Comparison of ENCODE assay signal across 8 cellular contexts in genomic region chr7:66099551-66100407, GRCh38. TPM values are rescaled to one million over a fixed set of nuclear protein-coding genes. Genes with fewer than 3 reads are reported as not detected.
DNase-seq lines count a peak whose midpoint lies in the region; ATAC-seq lines count a peak whose summit lies in the region.

No MANE protein-coding gene starts in this region.

- H3K9me3 Mint-ChIP-seq in activated CD4-positive, alpha-beta memory T cell treated with anti-CD3 and anti-CD28 coated beads for 36 hours: no peaks in the 10 kb centered on the region

- CTCF ChIA-PET in activated CD4-positive, alpha-beta memory T cell treated with anti-CD3 and anti-CD28 coated beads for 36 hours (lab: Charles Lee): no interaction called here

- no peaks in the 10 kb centered on the region for H3K27me3 Mint-ChIP-seq in activated CD4-positive, alpha-beta memory T cell treated with anti-CD3 and anti-CD28 coated beads for 36 hours

- no peaks in the 10 kb centered on the region for H3K27me3 ChIP-seq in endocrine pancreas (ENCODE audit: control insufficient read depth, insufficient read depth, low read length)

- H3K4me3 Mint-ChIP-seq in activated CD4-positive, alpha-beta memory T cell treated with anti-CD3 and anti-CD28 coated beads for 36 hours: peak overlapping the region; percentile 65

- H3K9me3 ChIP-seq in endocrine pancreas (ENCODE audit: control insufficient read depth, low read length): no peaks in the 10 kb centered on the region

- ATAC-seq in GM18868 (IDR thresholded peaks at IDR 0.05; ENCODE audit: unreplicated experiment) (peak; percentile 78), HG03135 (IDR thresholded peaks at IDR 0.05; ENCODE audit: unreplicated experiment) (peak; percentile 72)

- peak overlapping the region; percentile 79 for H3K27ac Mint-ChIP-seq in activated CD4-positive, alpha-beta memory T cell treated with anti-CD3 and anti-CD28 coated beads for 36 hours

- DNase-seq in AG08395 (ENCODE audit: low spot score): peak; percentile 60
- DNase-seq in NCI-H69 (lab: John Stamatoyannopoulos, UW): peak; percentile 97
- peak; percentile 53 for DNase-seq in activated CD4-positive, alpha-beta memory T cell treated with anti-CD3 and anti-CD28 coated beads for 36 hours
- DNase-seq in middle frontal gyrus (ENCODE audit: extremely low spot score, low spot score): peak; percentile 12

- no peak overlapping the region for H3K9ac ChIP-seq in endocrine pancreas (ENCODE audit: control insufficient read depth, insufficient read depth, low read length)

- H3K36me3 Mint-ChIP-seq in activated CD4-positive, alpha-beta memory T cell treated with anti-CD3 and anti-CD28 coated beads for 36 hours: no peaks in the 10 kb centered on the region

- peaks cover 11% of the 10 kb centered on the region for H3K4me1 Mint-ChIP-seq in activated CD4-positive, alpha-beta memory T cell treated with anti-CD3 and anti-CD28 coated beads for 36 hours (ENCODE audit: low read depth)

- intact Hi-C loops in activated CD4-positive, alpha-beta memory T cell treated with anti-CD3 and anti-CD28 coated beads for 36 hours (cut with micrococcal nuclease): loop anchor here (2.0 kb wide), 1 partner anchor 15 kb away; the partner anchor contains the start of gene CRCP

- H3K4me1 ChIP-seq in endocrine pancreas (ENCODE audit: control insufficient read depth, insufficient read depth, low read length): no peaks in the 10 kb centered on the region

- H3K36me3 ChIP-seq in endocrine pancreas (ENCODE audit: control insufficient read depth, insufficient read depth, low read length): no peaks in the 10 kb centered on the region

- peak overlapping the region; percentile 88 for H3K27ac ChIP-seq in temporal lobe (ENCODE audit: low read depth, low read length)

- POLR2A ChIA-PET in activated CD4-positive, alpha-beta memory T cell treated with anti-CD3 and anti-CD28 coated beads for 36 hours (lab: Charles Lee): interaction anchor here (0.7 kb wide), 1 partner anchor 15 kb away, joined by 3 read pairs; the partner anchor contains the start of gene CRCP

- peak overlapping the region; percentile 19 for H3K4me3 ChIP-seq in endocrine pancreas (ENCODE audit: control insufficient read depth, insufficient read depth, low read length)

RNA-seq across cellular contexts. Expression of gene CRCP, which starts 14.9 kb away (rescaled TPM):
- total RNA-seq in activated CD4-positive, alpha-beta memory T cell treated with anti-CD3 and anti-CD28 coated beads for 36 hours: 10 to 100 TPM; 19.3 to 19.6 TPM
- 53.6 TPM for total RNA-seq in temporal lobe

RNA-seq across cellular contexts. Expression of gene ASL, which starts 24.2 kb away (rescaled TPM):
- total RNA-seq in activated CD4-positive, alpha-beta memory T cell treated with anti-CD3 and anti-CD28 coated beads for 36 hours: 10 to 100 TPM; 26.2 to 26.8 TPM
- total RNA-seq in temporal lobe: 3.9 TPM

Comparison
In these comparisons a context has a peak if more than half of its experiments do, and no peak if none do; other contexts are left out.
1. Peak in every context shown above with its lines: DNase-seq, ATAC-seq, H3K4me3 ChIP-seq and H3K27ac ChIP-seq.
2. DNase-seq: peak in every context shown above with its lines; median percentile 97 in NCI-H69; 60 in AG08395; 53 in activated CD4-positive, alpha-beta memory T cell treated with anti-CD3 and anti-CD28 coated beads for 36 hours; 12 in middle frontal gyrus.